Comparison of ENCODE assay signal across 28 cellular contexts in the genomic region with DNA sequence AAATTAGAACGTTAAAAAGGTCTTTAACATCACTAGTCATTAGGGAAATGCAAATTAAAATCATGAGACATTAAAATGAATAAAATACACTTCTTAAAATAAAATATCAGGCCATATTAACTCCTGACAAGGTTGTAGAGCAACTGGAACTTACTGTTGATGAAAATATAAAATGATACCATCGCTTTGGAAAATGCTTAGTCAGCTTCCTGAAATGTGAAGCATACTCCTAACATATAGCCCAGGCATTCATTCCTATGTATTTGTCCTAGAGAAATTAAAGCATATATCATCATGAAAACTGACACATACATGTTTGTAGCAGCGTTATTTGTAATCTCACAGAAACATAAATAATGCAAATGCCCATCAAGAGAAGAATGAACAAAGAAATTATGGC.
"Had no signal": no experiment of that assay in that cellular context is flagged by ENCODE, and none has a peak within 500 bp of the region (broad histone marks: within the 10 kb centered on the region; RNA-seq: fewer than 3 reads in every experiment).

No MANE protein-coding gene starts in this region.

- H3K4me1 ChIP-seq: parathyroid adenoma, psoas muscle, spleen, suprapubic skin, testis, tibial artery, upper lobe of right lung, uterus had no signal

- H3K9ac ChIP-seq: neural progenitor cell, parathyroid adenoma had no signal

- H2AFZ ChIP-seq: neural progenitor cell, parathyroid adenoma had no signal

- H3K4me2 ChIP-seq: neural progenitor cell, smooth muscle cell had no signal

- H3K27me3 ChIP-seq: neural progenitor cell, ovary, spleen, suprapubic skin, testis, tibial artery, transverse colon, upper lobe of right lung, uterus had no signal

- H3K27ac ChIP-seq: neural progenitor cell, ovary, parathyroid adenoma, psoas muscle, skin epidermis, spleen, suprapubic skin, testis, tibial artery, transverse colon, upper lobe of right lung, uterus had no signal

- H3K9me3 ChIP-seq: ovary, suprapubic skin, testis, tibial artery, uterus had no signal

- H3K4me3 ChIP-seq: neural progenitor cell, ovary, psoas muscle, skin epidermis, smooth muscle cell, spleen, suprapubic skin, testis, tibial artery, transverse colon, upper lobe of right lung, uterus had no signal

- DNase-seq: natural killer cell; occipital lobe; ovary; posterior cingulate gyrus; psoas muscle; right cardiac atrium; spleen; stimulated activated CD4-positive, alpha-beta T cell treated with anti-CD3 and anti-CD28 coated beads, Interleukin-12 subunit alpha, Interleukin-12 subunit beta, amount 100 ng/mL, for 4 hours; stimulated activated CD4-positive, alpha-beta T cell treated with anti-CD3 and anti-CD28 coated beads, Interleukin-1b, Interleukin-23, amount 100 ng/mL, for 48 hours; stimulated activated CD4-positive, alpha-beta T cell treated with anti-CD3 and anti-CD28 coated beads, Interleukin-4, amount 100 ng/mL, for 1 hour; stimulated activated CD4-positive, alpha-beta T cell treated with anti-CD3 and anti-CD28 coated beads, Interleukin-4, amount 100 ng/mL, for 4 hours; stimulated activated CD8-positive, alpha-beta memory T cell treated with anti-CD3 and anti-CD28 coated beads, Interleukin-4, amount 100 ng/mL, for 48 hours; stimulated activated naive CD4-positive, alpha-beta T cell; stimulated activated naive CD8-positive, alpha-beta T cell treated with anti-CD3 and anti-CD28 coated beads, Interleukin-15, amount 100 ng/mL, for 72 hours; stimulated activated naive CD8-positive, alpha-beta T cell treated with anti-CD3 and anti-CD28 coated beads, Interleukin-15, Interleukin-2, amounts not matched to agents 100 U/mL and 50 U/mL, for 24 hours; substantia nigra; testis; tibial artery; transverse colon; upper lobe of right lung; uterus had no signal

- ATAC-seq: natural killer cell; psoas muscle; right cardiac atrium; sciatic nerve; stimulated activated memory B cell treated with anti-CD40 and anti-IgM and Interleukin-4, amounts not matched to agents 10 μg/mL and 1 μg/mL and 100 μg/mL, for 72 hours; stimulated activated naive CD8-positive, alpha-beta T cell treated with anti-CD3 and anti-CD28 coated beads, Interleukin-15, amount 100 ng/mL, for 72 hours; stimulated activated naive CD8-positive, alpha-beta T cell treated with anti-CD3 and anti-CD28 coated beads, Interleukin-15, Interleukin-2, amounts not matched to agents 100 U/mL and 50 U/mL, for 24 hours; upper lobe of right lung had no signal

- H3K79me2 ChIP-seq: parathyroid adenoma had no signal

- H3K36me3 ChIP-seq: neural progenitor cell, ovary, spleen, suprapubic skin, tibial artery, transverse colon, upper lobe of right lung, uterus had no signal
